27 cellular contexts compared by ENCODE assay signal in genomic region chr2:98720286-98720685, GRCh38.
"Had no signal": no experiment of that assay in that cellular context is flagged by ENCODE, and none has a peak within 500 bp of the region (broad histone marks: within the 10 kb centered on the region; RNA-seq: fewer than 3 reads in every experiment).

No MANE protein-coding gene starts in this region.

- H3K27ac Mint-ChIP-seq: activated naive CD8-positive, alpha-beta T cell treated with anti-CD3 and anti-CD28 coated beads for 36 hours; activated T-helper 2 cell treated with anti-CD3 and anti-CD28 coated beads, Interferon-gamma antibody, Interleukin-2, Interleukin-4, amounts not matched to agents 10 μg/mL and 5 μg/mL and 100 μg/mL, durations not matched to agents 14 hours and 24 hours and 36 hours; brain; nephron progenitor cell; progenitor cell of endocrine pancreas had no signal

- H3K36me3 ChIP-seq: cardiac muscle cell, right lobe of liver, thyroid gland had no signal

- H3K4me3 Mint-ChIP-seq: activated naive CD8-positive, alpha-beta T cell treated with anti-CD3 and anti-CD28 coated beads for 36 hours; brain; nephron progenitor cell had no signal

- H2AFZ ChIP-seq: hepatocyte had no signal

- FAIRE-seq: endothelial cell of umbilical vein, TTC549 had no signal

- H3K4me2 ChIP-seq: hepatocyte had no signal

- H3K4me3 ChIP-seq: ascending aorta, cardiac muscle cell, coronary artery, dorsolateral prefrontal cortex, gastroesophageal sphincter, hepatocyte, mucosa of descending colon, right lobe of liver, stomach, thyroid gland had no signal

- ATAC-seq: gastroesophageal sphincter, left cardiac atrium, left ventricle myocardium superior, mucosa of descending colon had no signal

- DNase-seq: activated CD4-positive, alpha-beta T cell treated with anti-CD3 and anti-CD28 coated beads for 48 hours; activated naive CD8-positive, alpha-beta T cell treated with anti-CD3 and anti-CD28 coated beads for 36 hours; dorsolateral prefrontal cortex; effector memory CD4-positive, alpha-beta T cell; islet precursor cell; left cardiac atrium; left ventricle myocardium superior; mucosa of descending colon; nephron progenitor cell; right lobe of liver; stimulated activated CD4-positive, alpha-beta T cell treated with anti-CD3 and anti-CD28 coated beads, Interleukin-12 subunit alpha, Interleukin-12 subunit beta, amount 100 ng/mL, for 4 hours; stimulated activated CD4-positive, alpha-beta T cell treated with anti-CD3 and anti-CD28 coated beads, Interleukin-4, amount 100 ng/mL, for 1 hour; stomach; T-helper 9 cell; thyroid gland had no signal

- H3K4me1 Mint-ChIP-seq: nephron progenitor cell had no signal

- H3K9me3 ChIP-seq: ascending aorta, mucosa of descending colon, neutrophil, right lobe of liver, thyroid gland had no signal

- H3K27me3 Mint-ChIP-seq: activated naive CD8-positive, alpha-beta T cell treated with anti-CD3 and anti-CD28 coated beads for 36 hours; progenitor cell of endocrine pancreas had no signal

- H3K4me1 ChIP-seq: ascending aorta, gastroesophageal sphincter, right lobe of liver, thyroid gland had no signal

- H3K27me3 ChIP-seq: ascending aorta, cardiac muscle cell, dorsolateral prefrontal cortex, gastroesophageal sphincter, hepatocyte, neutrophil, right lobe of liver, stomach, thyroid gland had no signal

- H3K27ac ChIP-seq: ascending aorta, cardiac muscle cell, coronary artery, dorsolateral prefrontal cortex, gastroesophageal sphincter, hepatocyte, neutrophil, right lobe of liver, stomach, thyroid gland, VCaP had no signal
